In the genomic region with DNA sequence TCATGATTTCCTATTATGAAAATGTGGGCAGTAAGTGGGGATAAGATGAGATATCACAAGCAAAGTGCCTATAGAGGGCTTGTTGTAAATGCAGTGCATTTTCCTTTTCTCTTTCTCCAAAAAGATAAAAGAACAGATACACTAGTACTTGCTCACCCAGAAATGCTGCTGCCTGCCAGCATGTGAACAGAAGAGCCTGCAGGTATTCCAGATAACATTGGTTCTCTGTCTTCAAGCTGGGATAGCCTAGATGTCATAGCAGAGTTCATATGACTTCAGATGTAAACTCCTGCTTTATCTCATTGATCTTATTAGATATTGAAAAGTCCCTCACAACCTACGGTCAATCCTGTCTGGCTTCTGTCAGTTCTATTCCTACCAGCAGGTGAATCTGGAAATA, we compare ENCODE assay signal across 34 cellular contexts.
DNase-seq lines count a peak whose midpoint lies in the region; ATAC-seq and TF ChIP-seq lines count a peak whose summit lies in the region.
"Had no signal": no experiment of that assay in that cellular context is flagged by ENCODE, and none has a peak within 500 bp of the region (broad histone marks: within the 10 kb centered on the region; RNA-seq: fewer than 3 reads in every experiment).

No MANE protein-coding gene starts in this region.

- CTCF ChIA-PET in SK-N-SH (lab: Yijun Ruan, JAX) (no interaction called here), PC-9 (lab: Charles Lee) (no interaction called here), WTC11 (lab: Charles Lee) (interaction anchor here (1.3 kb wide), 1 partner anchor 208 kb away, joined by 3 read pairs; no protein-coding TSS in a partner anchor)

- no peaks in the 10 kb centered on the region for H3K27me3 ChIP-seq in SK-N-SH (ENCODE audit: insufficient read depth)
- H3K27me3 ChIP-seq in DND-41 (ENCODE audit: insufficient read depth, low read length, poor library complexity) = no peaks in the 10 kb centered on the region
- H3K27me3 ChIP-seq in PC-9 (ENCODE audit: insufficient read depth, low read depth) = no peaks in the 10 kb centered on the region
- no peaks in the 10 kb centered on the region for H3K27me3 ChIP-seq in trophoblast cell (ENCODE audit: insufficient read depth, low read length)
- H3K27me3 ChIP-seq in thyroid gland = no peaks in the 10 kb centered on the region
- H3K27me3 ChIP-seq: BE2C; BLaER1; BLaER1 treated with 17β-estradiol and CSF1 and Interleukin-3, amounts not matched to agents 10 nM and 100 nM had no signal

- no peak overlapping the region for H4K91ac ChIP-seq in trophoblast cell (ENCODE audit: low read depth, low read length)

- no peak overlapping the region for H2BK120ac ChIP-seq in trophoblast cell (ENCODE audit: insufficient read depth, low read length, poor library complexity)

- peaks cover 18% of the 10 kb centered on the region for H3K9me3 Mint-ChIP-seq in WTC11
- H3K9me3 Mint-ChIP-seq: CD4-positive, alpha-beta T cell had no signal

- no peaks in the 10 kb centered on the region for H4K20me1 ChIP-seq in SK-N-SH (ENCODE audit: insufficient read depth)
- no peaks in the 10 kb centered on the region for H4K20me1 ChIP-seq in DND-41 (ENCODE audit: insufficient read depth, low read length)
- no peaks in the 10 kb centered on the region for H4K20me1 ChIP-seq in PC-9 (ENCODE audit: insufficient read depth)
- H4K20me1 ChIP-seq: BLaER1; BLaER1 treated with 17β-estradiol and CSF1 and Interleukin-3, amounts not matched to agents 10 nM and 100 nM had no signal

- H3K9me2 ChIP-seq in SK-N-SH (no peaks in the 10 kb centered on the region), PC-9 (ENCODE audit: insufficient read depth) (0 out of 2 replicates have a peak, but pooled peaks cover 4% of the 10 kb centered on the region)

- H3K4me1 ChIP-seq in SK-N-SH (ENCODE audit: control insufficient read depth in 1 of 2, insufficient read depth in 2 of 2, low read depth in 1 of 2, low read length in 1 of 2) (no peaks in the 10 kb centered on the region), DND-41 (ENCODE audit: insufficient read depth, low read length) (peaks cover 4% of the 10 kb centered on the region; the same call in 1 of the 2 replicates), PC-9 (replicated peaks; ENCODE audit: insufficient read depth) (no peaks in the 10 kb centered on the region), trophoblast cell (ENCODE audit: control insufficient read depth in 1 of 2, insufficient read depth in 2 of 2, low read length in 2 of 2) (no peaks in the 10 kb centered on the region), thyroid gland (no peaks in the 10 kb centered on the region)
- H3K4me1 ChIP-seq: A549, BE2C, BLaER1, Caco-2 had no signal

- TF ChIP-seq CTCF in SK-N-SH (IDR thresholded peaks at IDR 0.05) (no peak), DND-41 (IDR thresholded peaks at IDR 0.05; ENCODE audit: borderline replicate concordance, extremely low read depth, low read length, poor library complexity, severe bottlenecking) (no peak), PC-9 (conservative IDR thresholded peaks at IDR 0.05) (no peak), thyroid gland (IDR thresholded peaks at IDR 0.05) (no peak), WTC11 (IDR thresholded peaks at IDR 0.05) (no peak)

- H3K4me3 Mint-ChIP-seq in WTC11 = no peak overlapping the region
- H3K4me3 Mint-ChIP-seq: B cell; CD14-positive monocyte; CD4-positive, alpha-beta memory T cell; CD4-positive, alpha-beta T cell; CD4-positive, CD25-positive, alpha-beta regulatory T cell; CD8-positive, alpha-beta memory T cell; CD8-positive, alpha-beta T cell had no signal

- intact Hi-C loops in PC-9 (cut with micrococcal nuclease; ENCODE audit: unreplicated experiment) (no loop called here), thyroid gland (cut with DNase I) (no loop called here)

- no peak overlapping the region for H3K4ac ChIP-seq in trophoblast cell (ENCODE audit: low read depth, low read length)

- no peak overlapping the region for H3K14ac ChIP-seq in trophoblast cell (ENCODE audit: low read length)

- BruUV-seq in PC-9 (replicated peaks; lab: Mats Ljungman, UMichigan) = no TSS peak

- H2AFZ ChIP-seq in SK-N-SH (ENCODE audit: low read depth) (peak overlapping the region; percentile 40; the same call in 1 of the 2 replicates), DND-41 (ENCODE audit: low read depth, low read length) (no peak overlapping the region), PC-9 (0 out of 2 replicates have a peak overlapping the region, but pooled peaks have one; percentile 53), trophoblast cell (ENCODE audit: insufficient read depth, low read length, poor library complexity) (no peak overlapping the region)

- H3K36me3 Mint-ChIP-seq in WTC11 = peaks cover 5% of the 10 kb centered on the region
- H3K36me3 Mint-ChIP-seq: CD14-positive monocyte; CD4-positive, alpha-beta memory T cell; CD4-positive, CD25-positive, alpha-beta regulatory T cell; CD8-positive, alpha-beta T cell had no signal

- DNase-seq in SK-N-SH = no peak
- no peak for DNase-seq in DND-41
- DNase-seq in PC-9 = no peak
- peak; percentile 37 to 55 for DNase-seq in trophoblast cell
- DNase-seq in thyroid gland = no peak
- DNase-seq in WTC11 (ENCODE audit: low spot score) = no peak
- DNase-seq: 8988T; ACHN; AML-193; BE2C; C1 segment of cervical spinal cord; Caco-2; Calu3; CD4-positive, alpha-beta memory T cell; CD4-positive, alpha-beta T cell; CD4-positive, CD25-positive, alpha-beta regulatory T cell; CD8-positive, alpha-beta memory T cell; CD8-positive, alpha-beta T cell; COR-L47; DMS 273 treated with DMSO at 0.1 percent for 48 hours; DMS153; DMS53; DMS79; DMS79 treated with DMSO at 0.1 percent for 48 hours; EL had no signal

- no peak overlapping the region for H4K12ac ChIP-seq in trophoblast cell (ENCODE audit: low read depth, low read length)

- TF ChIP-seq POLR2A in thyroid gland (IDR thresholded peaks at IDR 0.05) = no peak

- no peak overlapping the region for H2AK5ac ChIP-seq in trophoblast cell (ENCODE audit: low read length)

- H2BK12ac ChIP-seq in trophoblast cell (ENCODE audit: low read length) = no peak overlapping the region

- WGBS in SK-N-SH (ENCODE audit: low lambda C conversion rate) = 47% methylated on average over 1 of the region's 1 CpG
- WGBS in trophoblast cell (ENCODE audit: extremely low coverage, insufficient coverage, insufficient read length) = no CpG with 5 or more reads among the region's 1 CpG
- WGBS in thyroid gland, 2 donors = 75 to 87% methylated on average over 1 of the region's 1 CpG

- TF ChIP-seq EP300 in SK-N-SH (IDR thresholded peaks at IDR 0.05; ENCODE audit: borderline replicate concordance in 1 of 2, low read depth in 1 of 2, low read length in 1 of 2) = no peak

- no peak overlapping the region for H4K8ac ChIP-seq in trophoblast cell (ENCODE audit: low read depth, low read length)

- peaks cover 5% of the 10 kb centered on the region for H3F3A ChIP-seq in SK-N-SH (replicated peaks; ENCODE audit: insufficient read depth)
- H3F3A ChIP-seq in PC-9 (ENCODE audit: insufficient read depth, low read depth) = no peaks in the 10 kb centered on the region

- no peak overlapping the region for H3K23ac ChIP-seq in trophoblast cell (ENCODE audit: low read length)

- H3K4me1 Mint-ChIP-seq in WTC11 = no peaks in the 10 kb centered on the region
- H3K4me1 Mint-ChIP-seq: B cell, CD14-positive monocyte had no signal

- H3K36me3 ChIP-seq in SK-N-SH (replicated peaks in 1 of 2; ENCODE audit: control insufficient read depth in 1 of 2, insufficient read depth in 2 of 2, low read length in 1 of 2) (no peaks in the 10 kb centered on the region), DND-41 (ENCODE audit: insufficient read depth, low read length) (no peaks in the 10 kb centered on the region), PC-9 (ENCODE audit: low read depth) (no peaks in the 10 kb centered on the region), trophoblast cell (ENCODE audit: control insufficient read depth in 1 of 2, insufficient read depth in 2 of 2, low read length in 2 of 2) (no peaks in the 10 kb centered on the region), thyroid gland (no peaks in the 10 kb centered on the region)
- H3K36me3 ChIP-seq: BE2C; BLaER1; BLaER1 treated with 17β-estradiol and CSF1 and Interleukin-3, amounts not matched to agents 10 nM and 100 nM had no signal

- H3K18ac ChIP-seq in trophoblast cell (ENCODE audit: low read length) = no peak overlapping the region

- no peak overlapping the region for H3K27ac Mint-ChIP-seq in WTC11
- H3K27ac Mint-ChIP-seq: B cell; CD14-positive monocyte; CD4-positive, alpha-beta T cell; CD4-positive, CD25-positive, alpha-beta regulatory T cell; CD8-positive, alpha-beta T cell had no signal

- H3K79me2 ChIP-seq in SK-N-SH (ENCODE audit: insufficient read depth) (no peaks in the 10 kb centered on the region), DND-41 (ENCODE audit: insufficient read depth, low read length) (no peaks in the 10 kb centered on the region), PC-9 (ENCODE audit: low read depth) (no peaks in the 10 kb centered on the region), trophoblast cell (ENCODE audit: control insufficient read depth, insufficient read depth, low read length, poor library complexity) (no peaks in the 10 kb centered on the region)

- no peaks in the 10 kb centered on the region for H3K79me1 ChIP-seq in trophoblast cell (ENCODE audit: low read length)

- H3K4me3 ChIP-seq in SK-N-SH (ENCODE audit: low read depth in 2 of 2, low read length in 1 of 2) (no peak overlapping the region), DND-41 (ENCODE audit: low read depth in 1 of 2, low read length in 2 of 2) (no peak overlapping the region), PC-9 (no peak overlapping the region), trophoblast cell (ENCODE audit: low read depth, low read length) (no peak overlapping the region), thyroid gland (replicated peaks in 1 of 3) (no peak overlapping the region)
- H3K4me3 ChIP-seq: A549; BLaER1; BLaER1 treated with 17β-estradiol and CSF1 and Interleukin-3, amounts not matched to agents 10 nM and 100 nM had no signal

- H3K27me3 Mint-ChIP-seq in WTC11 (ENCODE audit: low read depth) = no peaks in the 10 kb centered on the region
- H3K27me3 Mint-ChIP-seq: B cell; CD4-positive, alpha-beta T cell; CD4-positive, CD25-positive, alpha-beta regulatory T cell; CD8-positive, alpha-beta memory T cell had no signal

- H3K9me3 ChIP-seq in SK-N-SH = 0 out of 2 replicates have a peak, but pooled peaks cover 4% of the 10 kb centered on the region
- H3K9me3 ChIP-seq in DND-41 (ENCODE audit: insufficient read depth, low read length, severe bottlenecking) = peaks cover 4% of the 10 kb centered on the region
- no peaks in the 10 kb centered on the region for H3K9me3 ChIP-seq in PC-9 (ENCODE audit: insufficient read depth, low read depth)
- H3K9me3 ChIP-seq in trophoblast cell (ENCODE audit: insufficient read depth, low read depth, low read length) = no peaks in the 10 kb centered on the region
- H3K9me3 ChIP-seq in thyroid gland = no peaks in the 10 kb centered on the region
- H3K9me3 ChIP-seq: A549, BE2C, Caco-2 had no signal

- no peak for TF ChIP-seq RAD21 in SK-N-SH (IDR thresholded peaks at IDR 0.05; ENCODE audit: low read length)

- H3K4me2 ChIP-seq in SK-N-SH (no peak overlapping the region), DND-41 (ENCODE audit: insufficient read depth, low read length) (no peak overlapping the region), PC-9 (no peak overlapping the region), trophoblast cell (ENCODE audit: low read length) (no peak overlapping the region)
- H3K4me2 ChIP-seq: A549; BLaER1; BLaER1 treated with 17β-estradiol and CSF1 and Interleukin-3, amounts not matched to agents 10 nM and 100 nM had no signal

- no peak overlapping the region for H3K27ac ChIP-seq in SK-N-SH (ENCODE audit: low read depth in 2 of 2, low read length in 1 of 2)
- H3K27ac ChIP-seq in DND-41 (ENCODE audit: low read length) = no peak overlapping the region
- H3K27ac ChIP-seq in PC-9 = no peak overlapping the region
- H3K27ac ChIP-seq in trophoblast cell (ENCODE audit: low read depth, low read length) = no peak overlapping the region
- no peak overlapping the region for H3K27ac ChIP-seq in thyroid gland
- H3K27ac ChIP-seq: 22Rv1; A549; BLaER1; BLaER1 treated with 17β-estradiol and CSF1 and Interleukin-3, amounts not matched to agents 10 nM and 100 nM; C4-2B had no signal

- ATAC-seq in SK-N-SH treated with all-trans-retinoic acid at 6 μM for 48 hours = no peak
- ATAC-seq in DND-41 (ENCODE audit: insufficient read depth, low read depth) = peak; percentile 35; the same call in 1 of the 3 replicates
- no peak for ATAC-seq in GM21717 (IDR thresholded peaks at IDR 0.05; ENCODE audit: unreplicated experiment)
- ATAC-seq in WTC11 = no peak
- ATAC-seq: A549; CD8-positive, alpha-beta T cell had no signal

- no peak overlapping the region for H3K9ac ChIP-seq in SK-N-SH
- H3K9ac ChIP-seq in DND-41 (ENCODE audit: low read depth, low read length) = no peak overlapping the region
- no peak overlapping the region for H3K9ac ChIP-seq in trophoblast cell (ENCODE audit: low read length)
- H3K9ac ChIP-seq: BLaER1; BLaER1 treated with 17β-estradiol and CSF1 and Interleukin-3, amounts not matched to agents 10 nM and 100 nM had no signal

- POLR2A ChIA-PET in SK-N-SH (lab: Yijun Ruan, JAX) = no interaction called here
- POLR2A ChIA-PET in PC-9 (lab: Charles Lee; ENCODE audit: unreplicated experiment) = no interaction called here
- POLR2A ChIA-PET in WTC11 (lab: Charles Lee) = no interaction called here

- H2BK5ac ChIP-seq in trophoblast cell (ENCODE audit: low read depth, low read length, poor library complexity) = no peak overlapping the region

Comparison
In these comparisons a context has a peak if more than half of its experiments do, and no peak if none do; other contexts are left out.
1. DNase-seq: peak in trophoblast cell (2 of 2); none in SK-N-SH (single experiment), DND-41 (single experiment), PC-9 (0 of 2), thyroid gland (0 of 2) and WTC11 (single experiment).
2. H2AFZ ChIP-seq: peak in SK-N-SH (single experiment) and PC-9 (single experiment); none in DND-41 (single experiment) and trophoblast cell (single experiment).